12 cellular contexts compared by ENCODE assay signal in genomic region chr15:95013379-95013778, GRCh38.
A peak's percentile ranks its signal among the peaks of the same experiment; 100 is the strongest.
DNase-seq lines count a peak whose midpoint lies in the region; TF ChIP-seq lines count a peak whose summit lies in the region.
"Had no signal": no experiment of that assay in that cellular context is flagged by ENCODE, and none has a peak within 500 bp of the region (broad histone marks: within the 10 kb centered on the region; RNA-seq: fewer than 3 reads in every experiment).

No MANE protein-coding gene starts in this region.

- H4K8ac ChIP-seq in mesenchymal stem cell (ENCODE audit: low read length), result no peak overlapping the region

- intact Hi-C loops in left ventricle myocardium inferior (cut with micrococcal nuclease) (no loop called here), spleen (cut with DNase I; ENCODE audit: low total_unique reads) (no loop called here)

- no peak overlapping the region for H3K4me3 ChIP-seq in left ventricle myocardium inferior
- H3K4me3 ChIP-seq in right atrium auricular region, result no peak overlapping the region
- no peak overlapping the region for H3K4me3 ChIP-seq in GM23248
- H3K4me3 ChIP-seq in mesenchymal stem cell (ENCODE audit: insufficient read depth in 1 of 2, low read depth in 1 of 2, low read length in 2 of 2), result no peak overlapping the region
- peak overlapping the region in 2 of 8 donors; percentile 39 to 63 for H3K4me3 ChIP-seq in spleen
- H3K4me3 ChIP-seq: BLaER1 treated with 17β-estradiol and CSF1 and Interleukin-3, amounts not matched to agents 10 nM and 100 nM had no signal

- no peak overlapping the region for H2BK15ac ChIP-seq in mesenchymal stem cell (ENCODE audit: low read depth, poor library complexity, severe bottlenecking)

- no peak for DNase-seq in left ventricle myocardium inferior
- no peak for DNase-seq in right atrium auricular region (ENCODE audit: low spot score)
- DNase-seq in GM23248, result peak; percentile 10
- DNase-seq in mesenchymal stem cell, result no peak
- no peak for DNase-seq in spleen
- DNase-seq in NCI-H2081 (lab: John Stamatoyannopoulos, UW), result no peak
- no peak for DNase-seq in DMS79 treated with DMSO at 0.1 percent for 48 hours (lab: John Stamatoyannopoulos, UW)
- DNase-seq: 8988T; CD4-positive, CD25-positive, alpha-beta regulatory T cell; DMS53 had no signal

- no peak overlapping the region for H3K14ac ChIP-seq in mesenchymal stem cell (ENCODE audit: low read length in 2 of 2)

- no peak overlapping the region for H2BK120ac ChIP-seq in mesenchymal stem cell (ENCODE audit: low read depth, low read length)

- no peak for TF ChIP-seq POLR2A in spleen (IDR thresholded peaks at IDR 0.05)

- no peak overlapping the region for H3K4ac ChIP-seq in mesenchymal stem cell (ENCODE audit: low read depth in 1 of 2, low read length in 2 of 2)

- H4K20me1 ChIP-seq in GM23248 (ENCODE audit: insufficient read depth), result no peaks in the 10 kb centered on the region
- H4K20me1 ChIP-seq: BLaER1 treated with 17β-estradiol and CSF1 and Interleukin-3, amounts not matched to agents 10 nM and 100 nM had no signal

- H3K79me1 ChIP-seq in mesenchymal stem cell (replicated peaks; ENCODE audit: low read length, poor library complexity, severe bottlenecking), result no peaks in the 10 kb centered on the region

- H2BK5ac ChIP-seq in mesenchymal stem cell (ENCODE audit: low read depth, low read length, poor library complexity, severe bottlenecking), result no peak overlapping the region

- H3K4me1 ChIP-seq in left ventricle myocardium inferior (peaks cover 37% of the 10 kb centered on the region), right atrium auricular region (peaks cover 0 to 21% of the 10 kb centered on the region in 2 donors), GM23248 (ENCODE audit: insufficient read depth) (peaks cover 16% of the 10 kb centered on the region), mesenchymal stem cell (ENCODE audit: control insufficient read depth, insufficient read depth, low read depth, low read length) (no peaks in the 10 kb centered on the region), spleen (peaks cover 0 to 3% (median 0%) of the 10 kb centered on the region in 6 donors)

- no peaks in the 10 kb centered on the region for H3K79me2 ChIP-seq in GM23248 (ENCODE audit: insufficient read depth)

- no peak overlapping the region for H3K18ac ChIP-seq in mesenchymal stem cell (ENCODE audit: low read depth in 1 of 2, low read length in 2 of 2)

- no peaks in the 10 kb centered on the region for H3K9me2 ChIP-seq in GM23248 (ENCODE audit: insufficient read depth)

- H2AK5ac ChIP-seq in mesenchymal stem cell (ENCODE audit: low read length, severe bottlenecking), result no peak overlapping the region

- in situ Hi-C loops in GM23248 (cut with MboI), result no loop called here

- H3K23ac ChIP-seq in mesenchymal stem cell (ENCODE audit: low read length in 2 of 2), result no peak overlapping the region

- H3F3A ChIP-seq in GM23248 (ENCODE audit: insufficient read depth), result peaks cover 13% of the 10 kb centered on the region

- TF ChIP-seq CTCF in left ventricle myocardium inferior (IDR thresholded peaks at IDR 0.05; ENCODE audit: borderline replicate concordance) (no peak), right atrium auricular region (IDR thresholded peaks at IDR 0.05) (no peak), spleen (IDR thresholded peaks at IDR 0.05 in 8 of 11, conservative IDR thresholded peaks at IDR 0.05 in 3 of 11) (no peak)

- no peak overlapping the region for H2AFZ ChIP-seq in GM23248
- H2AFZ ChIP-seq in mesenchymal stem cell (ENCODE audit: low read depth, low read length), result no peak overlapping the region

- no peak overlapping the region for H4K91ac ChIP-seq in mesenchymal stem cell (ENCODE audit: low read length)

- H3K9ac ChIP-seq in GM23248 (no peak overlapping the region), mesenchymal stem cell (ENCODE audit: low read length) (peak overlapping the region; percentile 12)
- H3K9ac ChIP-seq: BLaER1 treated with 17β-estradiol and CSF1 and Interleukin-3, amounts not matched to agents 10 nM and 100 nM had no signal

- peak overlapping the region; percentile 1 for H3K27ac ChIP-seq in left ventricle myocardium inferior (replicated peaks)
- H3K27ac ChIP-seq in right atrium auricular region, result no peak overlapping the region
- H3K27ac ChIP-seq in GM23248, result no peak overlapping the region
- H3K27ac ChIP-seq in mesenchymal stem cell (ENCODE audit: low read length, poor library complexity, severe bottlenecking), result no peak overlapping the region
- H3K27ac ChIP-seq in spleen, result peak overlapping the region in 7 of 8 donors; percentile 61 to 83 (median 74)
- H3K27ac ChIP-seq: BLaER1 treated with 17β-estradiol and CSF1 and Interleukin-3, amounts not matched to agents 10 nM and 100 nM; HL-60 had no signal

- H3K9me3 ChIP-seq in left ventricle myocardium inferior (replicated peaks) (no peaks in the 10 kb centered on the region), right atrium auricular region (no peaks in the 10 kb centered on the region), GM23248 (ENCODE audit: low read depth) (no peaks in the 10 kb centered on the region), mesenchymal stem cell (ENCODE audit: control insufficient read depth, low read length) (no peaks in the 10 kb centered on the region), spleen (no peaks in the 10 kb centered on the region)
- H3K9me3 ChIP-seq: BLaER1 treated with 17β-estradiol and CSF1 and Interleukin-3, amounts not matched to agents 10 nM and 100 nM had no signal

- no peaks in the 10 kb centered on the region for H3K27me3 ChIP-seq in left ventricle myocardium inferior (ENCODE audit: low read depth)
- H3K27me3 ChIP-seq in right atrium auricular region, result no peaks in the 10 kb centered on the region
- H3K27me3 ChIP-seq in GM23248 (replicated peaks; ENCODE audit: insufficient read depth), result no peaks in the 10 kb centered on the region
- H3K27me3 ChIP-seq in mesenchymal stem cell (ENCODE audit: control insufficient read depth in 1 of 2, insufficient read depth in 1 of 2, low read length in 2 of 2), result no peaks in the 10 kb centered on the region
- no peaks in the 10 kb centered on the region for H3K27me3 ChIP-seq in spleen (replicated peaks in 1 of 7)
- H3K27me3 ChIP-seq: BLaER1 treated with 17β-estradiol and CSF1 and Interleukin-3, amounts not matched to agents 10 nM and 100 nM had no signal

- no peak overlapping the region for H3K4me2 ChIP-seq in GM23248 (ENCODE audit: unreplicated experiment)
- H3K4me2 ChIP-seq in mesenchymal stem cell (ENCODE audit: low read length, poor library complexity, severe bottlenecking), result no peak overlapping the region
- H3K4me2 ChIP-seq: BLaER1 treated with 17β-estradiol and CSF1 and Interleukin-3, amounts not matched to agents 10 nM and 100 nM had no signal

- no peak overlapping the region for H2BK12ac ChIP-seq in mesenchymal stem cell (ENCODE audit: low read length in 2 of 2)

- H3K36me3 ChIP-seq in left ventricle myocardium inferior (no peaks in the 10 kb centered on the region), right atrium auricular region (no peaks in the 10 kb centered on the region), GM23248 (ENCODE audit: low read depth) (no peaks in the 10 kb centered on the region), mesenchymal stem cell (ENCODE audit: control insufficient read depth in 1 of 2, insufficient read depth in 2 of 2, low read depth in 1 of 2, low read length in 2 of 2) (no peaks in the 10 kb centered on the region), spleen (no peaks in the 10 kb centered on the region)
- H3K36me3 ChIP-seq: BLaER1 treated with 17β-estradiol and CSF1 and Interleukin-3, amounts not matched to agents 10 nM and 100 nM had no signal

Comparison
In these comparisons a context has a peak if more than half of its experiments do, and no peak if none do; other contexts are left out.
1. H3K27ac ChIP-seq: peak in left ventricle myocardium inferior (single experiment) and spleen (7 of 8); none in right atrium auricular region (0 of 2), GM23248 (single experiment) and mesenchymal stem cell (single experiment).